8 cellular contexts compared by ENCODE assay signal in the genomic region with DNA sequence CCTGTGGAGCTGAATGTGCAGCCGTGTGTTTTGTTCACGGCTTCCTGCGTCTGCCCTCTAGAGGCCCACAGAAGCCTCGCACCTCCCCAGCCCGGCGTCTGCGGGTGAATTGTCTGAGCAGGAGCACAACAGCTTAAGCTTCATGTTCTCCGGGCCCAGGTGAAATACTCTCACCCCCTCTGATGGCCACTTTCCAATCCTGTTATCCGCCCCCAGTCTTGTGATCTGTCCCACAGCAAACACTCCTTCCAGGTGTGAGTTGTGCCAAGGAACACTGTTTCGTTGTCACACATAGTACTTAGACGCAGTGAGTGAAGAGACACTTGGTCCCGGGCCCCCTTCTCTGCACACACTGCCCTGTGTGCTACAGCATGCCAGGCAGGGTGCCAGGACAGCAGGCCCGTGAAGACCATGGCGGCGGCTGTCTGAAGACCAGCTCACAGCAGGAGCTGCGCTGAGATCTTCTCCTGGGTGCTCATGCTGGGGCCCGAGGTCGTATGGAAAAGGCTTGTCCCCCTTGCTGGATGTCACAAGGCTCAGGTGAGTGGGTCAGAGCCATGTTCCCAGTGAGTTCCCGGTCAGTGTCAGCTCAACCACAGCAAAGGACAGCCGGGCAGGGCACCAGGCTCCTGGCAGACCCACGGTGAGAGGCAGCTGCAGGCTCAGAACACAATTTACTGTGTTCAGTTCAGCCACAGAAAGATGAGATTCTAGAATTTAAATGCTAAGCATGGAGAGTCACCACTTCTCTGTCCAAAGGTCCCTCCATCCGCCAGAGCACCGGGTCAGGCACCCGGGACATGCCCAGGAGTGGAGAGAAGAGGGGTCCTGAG. TPM values are rescaled to one million over a fixed set of nuclear protein-coding genes. Genes with fewer than 3 reads are reported as not detected.
DNase-seq lines count a peak whose midpoint lies in the region; ATAC-seq and TF ChIP-seq lines count a peak whose summit lies in the region.

No MANE protein-coding gene starts in this region.

- no peaks in the 10 kb centered on the region for H3K36me3 ChIP-seq in Karpas-422 (ENCODE audit: insufficient read depth, low read length)
- H3K36me3 ChIP-seq in adrenal gland (replicated peaks in 1 of 2), result no peaks in the 10 kb centered on the region
- no peaks in the 10 kb centered on the region for H3K36me3 ChIP-seq in gastrocnemius medialis

- in situ Hi-C loops in gastrocnemius medialis (cut with MboI; ENCODE audit: low sequenced_read_pairs in 4 of 4), result no loop called here

- no peak overlapping the region for H3K9ac ChIP-seq in Karpas-422 (ENCODE audit: low read length)

- intact Hi-C loops in adrenal gland (cut with DNase I), result no loop called here
- intact Hi-C loops in right cardiac atrium (cut with DNase I), result loop anchor here in 2 of 4 donors (5.0 kb wide), 1 partner anchor 159 kb away; no protein-coding TSS in a partner anchor
- intact Hi-C loops in gastrocnemius medialis (cut with DNase I; ENCODE audit: low total_unique reads), result loop anchor here (5.0 kb wide), 1 partner anchor 66 kb away; no protein-coding TSS in a partner anchor

- no peaks in the 10 kb centered on the region for H3K9me2 ChIP-seq in Karpas-422 (replicated peaks; ENCODE audit: insufficient read depth, low read length)

- peak; percentile 46 to 70 (median 58) for TF ChIP-seq CTCF in adrenal gland (IDR thresholded peaks at IDR 0.05)
- peak; percentile 38 to 79 (median 62) for TF ChIP-seq CTCF in gastrocnemius medialis (IDR thresholded peaks at IDR 0.05 in 4 of 5, conservative IDR thresholded peaks at IDR 0.05 in 1 of 5)

- no peak overlapping the region for H3K4me3 ChIP-seq in Karpas-422 (ENCODE audit: low read length)
- no peak overlapping the region for H3K4me3 ChIP-seq in adrenal gland
- no peak overlapping the region for H3K4me3 ChIP-seq in right cardiac atrium (ENCODE audit: low read length)
- H3K4me3 ChIP-seq in gastrocnemius medialis, result no peak overlapping the region

- 37 to 54% (median 41%) methylated on average over 10 to 24 of the region's 24 CpGs for WGBS in adrenal gland, 4 donors
- WGBS in right cardiac atrium, result 40% methylated on average over 24 of the region's 24 CpGs

- peak; percentile 25 for DNase-seq in SIG-M5 treated with dmso at 0.1 percent for 504 hours (lab: John Stamatoyannopoulos, UW; ENCODE audit: unreplicated experiment)
- DNase-seq in SIG-M5 (lab: John Stamatoyannopoulos, UW), result no peak
- peak; percentile 73 for DNase-seq in Karpas-422
- peak; percentile 90 for DNase-seq in RPMI7951 (ENCODE audit: low read depth)
- DNase-seq in adrenal gland, result peak; percentile 40 to 78 (median 59)
- peak; percentile 71 to 88 (median 88) for DNase-seq in right cardiac atrium
- peak in 1 of 2 donors; percentile 41 for DNase-seq in gastrocnemius medialis

- peak; percentile 80 to 83 for ATAC-seq in right cardiac atrium
- ATAC-seq in gastrocnemius medialis, result peak; percentile 64 to 76
- ATAC-seq in HG03108 (IDR thresholded peaks at IDR 0.05; ENCODE audit: unreplicated experiment), result no peak

- no peaks in the 10 kb centered on the region for H3K79me2 ChIP-seq in Karpas-422 (ENCODE audit: low read length)

- no peaks in the 10 kb centered on the region for H4K20me1 ChIP-seq in Karpas-422 (ENCODE audit: insufficient read depth, low read depth, low read length)

- no peak overlapping the region for H3K4me2 ChIP-seq in Karpas-422 (ENCODE audit: low read depth, low read length, poor library complexity, severe bottlenecking)

- H3K4me1 ChIP-seq in Karpas-422 (ENCODE audit: low read length), result no peaks in the 10 kb centered on the region
- H3K4me1 ChIP-seq in adrenal gland (replicated peaks in 1 of 2), result no peaks in the 10 kb centered on the region
- H3K4me1 ChIP-seq in right cardiac atrium (ENCODE audit: control insufficient read depth, insufficient read depth, low read length), result no peaks in the 10 kb centered on the region
- no peaks in the 10 kb centered on the region for H3K4me1 ChIP-seq in gastrocnemius medialis

- H3K27me3 ChIP-seq in Karpas-422 (ENCODE audit: low read length) (no peaks in the 10 kb centered on the region), adrenal gland (no peaks in the 10 kb centered on the region), right cardiac atrium (ENCODE audit: control insufficient read depth, insufficient read depth) (no peaks in the 10 kb centered on the region), gastrocnemius medialis (peaks cover 3 to 14% (median 5%) of the 10 kb centered on the region in 3 donors)

- H3K9me3 ChIP-seq in Karpas-422 (ENCODE audit: low read length), result no peaks in the 10 kb centered on the region
- no peaks in the 10 kb centered on the region for H3K9me3 ChIP-seq in adrenal gland (replicated peaks in 1 of 3)
- no peaks in the 10 kb centered on the region for H3K9me3 ChIP-seq in right cardiac atrium (ENCODE audit: control insufficient read depth, low read length)
- no peaks in the 10 kb centered on the region for H3K9me3 ChIP-seq in gastrocnemius medialis

- no peak for TF ChIP-seq POLR2A in adrenal gland (IDR thresholded peaks at IDR 0.05)
- TF ChIP-seq POLR2A in gastrocnemius medialis (IDR thresholded peaks at IDR 0.05), result no peak

- H3K27ac ChIP-seq in Karpas-422 (ENCODE audit: low read length) (no peak overlapping the region), adrenal gland (no peak overlapping the region), right cardiac atrium (ENCODE audit: low read length) (no peak overlapping the region), gastrocnemius medialis (no peak overlapping the region)

- no peak overlapping the region for H2AFZ ChIP-seq in Karpas-422 (ENCODE audit: low read length)

RNA-seq across cellular contexts. Expression of a gene that starts 6.8 kb away (rescaled TPM):
- not detected in 2 replicates for total RNA-seq in Karpas-422 (2014; rRNA removed; shearing (Covaris generic); ENCODE audit: low replicate concordance)
- 272 and 304 TPM in 2 replicates for total RNA-seq in RPMI7951 (2014; rRNA removed; shearing (Covaris generic))
- total RNA-seq in adrenal gland (10 to 100 TPM; 16.9 to 39.5 (median 28.6) TPM), right cardiac atrium (10 to 100 TPM; 13.7 to 40.7 (median 22.2) TPM), gastrocnemius medialis (10 to 100 TPM in 2 of 4 donors, 1 to 10 TPM in 2; 7.8 to 13.4 (median 10.3) TPM)
- polyA plus RNA-seq in adrenal gland (10 to 100 TPM in 1 of 3 donors, 1 to 10 TPM in 2; 8.5 to 10.7 (median 9.2) TPM), right cardiac atrium (7.6 TPM)
